ENCODE assay signal across 12 cellular contexts in the genomic region with DNA sequence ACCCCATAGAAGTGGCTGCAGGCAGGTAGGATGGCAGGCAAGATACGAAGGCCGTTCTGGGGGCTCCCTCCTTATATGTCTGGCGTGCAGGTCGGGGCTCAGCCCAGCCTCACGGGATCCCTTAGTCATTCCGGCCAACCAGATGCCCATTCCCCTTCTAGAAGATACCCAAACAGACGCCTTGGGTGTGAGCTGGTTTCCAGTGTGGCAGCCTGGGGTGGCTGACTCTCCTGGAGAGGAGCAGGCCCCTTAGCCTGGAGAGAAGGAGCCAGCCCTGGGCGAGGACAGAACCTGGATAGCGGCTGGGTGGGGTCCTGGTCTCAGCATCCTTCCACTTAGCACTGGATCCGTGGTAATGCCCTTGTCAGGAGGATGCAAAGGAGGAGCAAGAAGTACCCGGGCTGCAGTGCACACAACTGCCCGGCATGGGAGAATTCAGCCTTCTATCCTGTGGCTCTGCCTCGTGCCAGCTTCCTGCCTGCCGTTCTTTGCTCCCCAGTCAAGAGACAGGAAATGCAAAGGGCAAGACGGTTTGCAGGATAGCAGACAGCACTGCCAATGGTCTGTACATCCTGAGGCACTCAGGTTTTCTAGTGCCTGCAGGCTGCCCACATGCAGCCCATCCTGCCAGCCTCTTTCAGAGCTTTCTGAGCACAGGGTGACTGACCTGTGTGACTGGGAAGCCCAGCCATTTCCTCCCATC.
"Had no signal": no experiment of that assay in that cellular context is flagged by ENCODE, and none has a peak within 500 bp of the region (broad histone marks: within the 10 kb centered on the region; RNA-seq: fewer than 3 reads in every experiment).

No MANE protein-coding gene starts in this region.

- H3K79me2 ChIP-seq: parathyroid adenoma had no signal

- H3K4me3 Mint-ChIP-seq: naive B cell; T-helper 2 cell treated with Interferon-gamma antibody and Interleukin-4, amounts not matched to agents 5 μg/mL and 100 μg/mL, for 36 hours had no signal

- H3K27ac ChIP-seq: adrenal gland, colonic mucosa, esophagus muscularis mucosa, left ventricle myocardium inferior, parathyroid adenoma had no signal

- H3K9ac ChIP-seq: parathyroid adenoma had no signal

- H3K4me1 ChIP-seq: adrenal gland, colonic mucosa, parathyroid adenoma had no signal

- H2AFZ ChIP-seq: parathyroid adenoma had no signal

- H3K36me3 ChIP-seq: adrenal gland, colonic mucosa, esophagus muscularis mucosa, left ventricle myocardium inferior had no signal

- H3K9me3 ChIP-seq: adrenal gland, colonic mucosa, esophagus muscularis mucosa, left ventricle myocardium inferior had no signal

- H3K36me3 Mint-ChIP-seq: naive B cell had no signal

- DNase-seq: activated naive CD4-positive, alpha-beta T cell treated with Interleukin-2 at 50 U/mL for 16 hours; activated T-cell treated with anti-CD3 and anti-CD28 coated beads for 4 hours; adrenal gland; central memory CD4-positive, alpha-beta T cell; colonic mucosa; hypothalamus; left ventricle myocardium inferior; naive B cell; stimulated activated CD4-positive, alpha-beta T cell treated with anti-CD3 and anti-CD28 coated beads, Interleukin-1b, Interleukin-23, amount 100 ng/mL, for 48 hours had no signal

- H3K4me3 ChIP-seq: adrenal gland, colonic mucosa, esophagus muscularis mucosa, left ventricle myocardium inferior had no signal

- H3K27ac Mint-ChIP-seq: T-helper 2 cell treated with Interferon-gamma antibody and Interleukin-4, amounts not matched to agents 5 μg/mL and 100 μg/mL, for 36 hours had no signal

- H3K9me3 Mint-ChIP-seq: T-helper 2 cell treated with Interferon-gamma antibody and Interleukin-4, amounts not matched to agents 5 μg/mL and 100 μg/mL, for 36 hours had no signal

- H3K27me3 ChIP-seq: adrenal gland, colonic mucosa had no signal
